Comparison of ENCODE assay signal across 11 cellular contexts in genomic region chr2:238169021-238169707, GRCh38. TPM values are rescaled to one million over a fixed set of nuclear protein-coding genes. Genes with fewer than 3 reads are reported as not detected.
DNase-seq lines count a peak whose midpoint lies in the region; ATAC-seq, FAIRE-seq and TF ChIP-seq lines count a peak whose summit lies in the region.
"Had no signal": no experiment of that assay in that cellular context is flagged by ENCODE, and none has a peak within 500 bp of the region (broad histone marks: within the 10 kb centered on the region; RNA-seq: fewer than 3 reads in every experiment).

No MANE protein-coding gene starts in this region.

- TF ChIP-seq EP300 in A549 (IDR thresholded peaks at IDR 0.05) (no peak), Ishikawa (IDR thresholded peaks at IDR 0.05; ENCODE audit: borderline replicate concordance) (no peak)

- H3K36me3 ChIP-seq in right lobe of liver, result peaks cover 0 to 29% (median 2%) of the 10 kb centered on the region in 4 donors

- WGBS in A549 (ENCODE audit: missing lambda C conversion rate), result 35% methylated on average over 5 of the region's 6 CpGs
- WGBS in right lobe of liver (ENCODE audit: insufficient coverage, low coverage, low lambda C conversion rate, missing lambda C conversion rate), result 42% methylated on average over 6 of the region's 6 CpGs

- TF ChIP-seq CTCF in A549 (IDR thresholded peaks at IDR 0.05), result no peak
- TF ChIP-seq CTCF in right lobe of liver (IDR thresholded peaks at IDR 0.05), result no peak
- no peak for TF ChIP-seq CTCF in endothelial cell (IDR thresholded peaks at IDR 0.05; ENCODE audit: unreplicated experiment)

- H3K9me3 ChIP-seq in A549, result no peaks in the 10 kb centered on the region
- H3K9me3 ChIP-seq in right lobe of liver, result no peaks in the 10 kb centered on the region
- no peaks in the 10 kb centered on the region for H3K9me3 ChIP-seq in T-helper 17 cell (ENCODE audit: control insufficient read depth, low read length, poor library complexity, severe bottlenecking)

- H3K4me2 ChIP-seq in A549, result peak overlapping the region; percentile 68

- H3K36me3 Mint-ChIP-seq in T-helper 17 cell (ENCODE audit: low read depth) (peaks cover 14% of the 10 kb centered on the region), endothelial cell (ENCODE audit: low read depth, unreplicated experiment) (peaks cover 22% of the 10 kb centered on the region)

- H3K27me3 ChIP-seq in right lobe of liver, result no peaks in the 10 kb centered on the region

- no peak for TF ChIP-seq POLR2A in A549 (IDR thresholded peaks at IDR 0.05; ENCODE audit: low read length)
- TF ChIP-seq POLR2A in right lobe of liver (IDR thresholded peaks at IDR 0.05), result no peak

- H3K9me3 Mint-ChIP-seq in endothelial cell (ENCODE audit: unreplicated experiment), result no peaks in the 10 kb centered on the region
- H3K9me3 Mint-ChIP-seq: neural crest cell had no signal

- CTCF ChIA-PET in A549 (lab: Yijun Ruan, JAX), result interaction anchor here (1.1 to 3.7 kb wide), 3 partner anchors 8 to 94 kb away, joined by 3 to 15 read pairs (median 3); no protein-coding TSS in a partner anchor

- H3K4me3 ChIP-seq in A549 (peak overlapping the region; percentile 15; the same call in 1 of the 3 replicates), right lobe of liver (no peak overlapping the region)

- H3K4me1 ChIP-seq in A549 (peaks cover 33% of the 10 kb centered on the region), right lobe of liver (peaks cover 0 to 17% (median 9%) of the 10 kb centered on the region in 4 donors)

- DNase-seq in A549 (ENCODE audit: low read depth in 1 of 2, low spot score in 1 of 2) (peak; percentile 36 to 63), caudate nucleus (lab: John Stamatoyannopoulos, UW) (no peak), right lobe of liver (peak in 1 of 3 donors; percentile 59), T-helper 17 cell (no peak), endothelial cell (ENCODE audit: low spot score) (no peak)
- DNase-seq: activated naive CD4-positive, alpha-beta T cell treated with Interleukin-2 at 50 U/mL for 16 hours; NCI-H82 had no signal

- H3K4me3 Mint-ChIP-seq in T-helper 17 cell (no peak overlapping the region), endothelial cell (ENCODE audit: unreplicated experiment) (no peak overlapping the region)
- H3K4me3 Mint-ChIP-seq: neural crest cell had no signal

- FAIRE-seq in A549 (lab: Jason Lieb, UNC), result no peak

- H3K27ac Mint-ChIP-seq in T-helper 17 cell, result no peak overlapping the region
- no peak overlapping the region for H3K27ac Mint-ChIP-seq in endothelial cell (ENCODE audit: unreplicated experiment)

- peak in 1 of 2 experiments; percentile 6; a peak in 3 of 6 replicates for ATAC-seq in A549
- ATAC-seq in right lobe of liver, result peak; percentile 48 to 63 (median 56)
- ATAC-seq in T-helper 17 cell, result no peak
- no peak for ATAC-seq in GM21717 (IDR thresholded peaks at IDR 0.05; ENCODE audit: unreplicated experiment)
- no peak for ATAC-seq in GM19467 (IDR thresholded peaks at IDR 0.05; ENCODE audit: unreplicated experiment)

- intact Hi-C loops in right lobe of liver (cut with DNase I), result no loop called here

- H3K4me1 Mint-ChIP-seq in T-helper 17 cell, result peaks cover 10% of the 10 kb centered on the region
- peaks cover 10% of the 10 kb centered on the region for H3K4me1 Mint-ChIP-seq in endothelial cell (ENCODE audit: unreplicated experiment)
- H3K4me1 Mint-ChIP-seq: neural crest cell had no signal

- H3K27me3 Mint-ChIP-seq in T-helper 17 cell (peaks cover 10% of the 10 kb centered on the region), endothelial cell (ENCODE audit: unreplicated experiment) (peaks cover 13% of the 10 kb centered on the region)

- H3K27ac ChIP-seq in A549, result peak overlapping the region; percentile 88 to 89
- H3K27ac ChIP-seq in caudate nucleus (ENCODE audit: low read depth, low read length), result peak overlapping the region; percentile 67
- peak overlapping the region; percentile 35 to 81 (median 59) for H3K27ac ChIP-seq in right lobe of liver

- TF ChIP-seq RAD21 in A549 (conservative IDR thresholded peaks at IDR 0.05 in 1 of 2, IDR thresholded peaks at IDR 0.05 in 1 of 2) (no peak), Ishikawa (IDR thresholded peaks at IDR 0.05; ENCODE audit: low read depth) (no peak)

- POLR2A ChIA-PET in A549 (lab: Yijun Ruan, JAX), result interaction anchor here (0.7 to 1.0 kb wide), 3 partner anchors 70 to 108 kb away, joined by 3 to 4 read pairs (median 3); partner anchors contain the start of genes HES6 and SCLY

TF ChIP-seq in A549, 52 proteins besides CTCF, POLR2A, EP300 and RAD21:
- TF ChIP-seq HEYL (CRISPR knock-in tag; IDR thresholded peaks at IDR 0.05) (no peak), CEBPB (IDR thresholded peaks at IDR 0.05) (0 out of 4 replicates have a peak, but pooled peaks of 1 of the 2 experiments have one; percentile 20)
- TF ChIP-seq, protein P1, sequence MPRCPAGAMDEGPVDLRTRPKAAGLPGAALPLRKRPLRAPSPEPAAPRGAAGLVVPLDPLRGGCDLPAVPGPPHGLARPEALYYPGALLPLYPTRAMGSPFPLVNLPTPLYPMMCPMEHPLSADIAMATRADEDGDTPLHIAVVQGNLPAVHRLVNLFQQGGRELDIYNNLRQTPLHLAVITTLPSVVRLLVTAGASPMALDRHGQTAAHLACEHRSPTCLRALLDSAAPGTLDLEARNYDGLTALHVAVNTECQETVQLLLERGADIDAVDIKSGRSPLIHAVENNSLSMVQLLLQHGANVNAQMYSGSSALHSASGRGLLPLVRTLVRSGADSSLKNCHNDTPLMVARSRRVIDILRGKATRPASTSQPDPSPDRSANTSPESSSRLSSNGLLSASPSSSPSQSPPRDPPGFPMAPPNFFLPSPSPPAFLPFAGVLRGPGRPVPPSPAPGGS (IDR thresholded peaks at IDR 0.05), result no peak

TF ChIP-seq in Ishikawa, 13 proteins besides CTCF, POLR2A, EP300 and RAD21:
- TF ChIP-seq EGR1 (IDR thresholded peaks at IDR 0.05), result no peak
- 0 out of 2 replicates have a peak, but pooled peaks have one; percentile 31 for TF ChIP-seq CEBPB (IDR thresholded peaks at IDR 0.05)
- TF ChIP-seq NFIC (IDR thresholded peaks at IDR 0.05), result peak; percentile 41; the same call in 1 of the 2 replicates

RNA-seq across cellular contexts. Expression of gene ERFE, which starts 10.4 kb away (rescaled TPM):
- polyA plus RNA-seq in A549 (2011; rRNA removed) (2.6 and 3.7 TPM in 2 replicates), A549 (2017; fragmentation: RNase III; extraction: RNeasy Plus Mini Kit Qiagen cat#74134 plus additional on column Dnase treatment) (2.0 to 3.6 TPM (median 2.6 TPM) in 3 replicates)
- 4.6 and 6.8 TPM in 2 replicates for polyA plus RNA-seq in A549 (2012; cell fraction: cytosol; rRNA removed)
- polyA plus RNA-seq in A549 (2012; cell fraction: nucleus; rRNA removed), result 11.7 and 15.4 TPM in 2 replicates
- 1.7 and 2.4 TPM in 2 replicates for polyA minus RNA-seq in A549 (2011; rRNA and poly(A)+ RNA removed)
- total RNA-seq in right lobe of liver (1 to 10 TPM in 1 of 6 experiments, under 1 TPM in 2, not detected in 3; 0.27 to 1.4 (median 0.31) TPM), T-helper 17 cell (not detected), endothelial cell (ENCODE audit: unreplicated experiment) (0.41 TPM)

RNA-seq across cellular contexts. Expression of gene KLHL30, which starts 30.7 kb away (rescaled TPM):
- 0.04 TPM in 1 of 2 replicates, not detected in the other for polyA plus RNA-seq in A549 (2011; rRNA removed)
- polyA plus RNA-seq in A549 (2012; cell fraction: cytosol; rRNA removed), result 0.01 TPM in 1 of 2 replicates, not detected in the other
- 0.05 and 0.07 TPM in 2 replicates for polyA plus RNA-seq in A549 (2012; cell fraction: nucleus; rRNA removed)
- polyA plus RNA-seq in A549 (2017; fragmentation: RNase III; extraction: RNeasy Plus Mini Kit Qiagen cat#74134 plus additional on column Dnase treatment), result 0.03 to 0.04 TPM (median 0.03 TPM) in 3 replicates
- polyA minus RNA-seq in A549 (2011; rRNA and poly(A)+ RNA removed), result 0.08 TPM in 1 of 2 replicates, not detected in the other
- total RNA-seq in right lobe of liver, result under 1 TPM in 4 of 6 experiments, not detected in 2; 0.04 to 0.19 (median 0.11) TPM
- total RNA-seq in T-helper 17 cell, result not detected
- not detected for total RNA-seq in endothelial cell (ENCODE audit: unreplicated experiment)

RNA-seq across cellular contexts. Expression of gene ILKAP, which starts 34.3 kb away (rescaled TPM):
- polyA plus RNA-seq in A549 (2011; rRNA removed) (27.7 and 41.4 TPM in 2 replicates), A549 (2017; fragmentation: RNase III; extraction: RNeasy Plus Mini Kit Qiagen cat#74134 plus additional on column Dnase treatment) (36.3 to 38.4 TPM (median 38.2 TPM) in 3 replicates)
- 58.4 and 63.6 TPM in 2 replicates for polyA plus RNA-seq in A549 (2012; cell fraction: cytosol; rRNA removed)
- polyA plus RNA-seq in A549 (2012; cell fraction: nucleus; rRNA removed), result 74.5 and 93.4 TPM in 2 replicates
- polyA minus RNA-seq in A549 (2011; rRNA and poly(A)+ RNA removed), result 20.1 and 20.3 TPM in 2 replicates
- total RNA-seq in right lobe of liver (10 to 100 TPM in 5 of 6 experiments, 1 to 10 TPM in 1; 9.8 to 24.3 (median 16.8) TPM), T-helper 17 cell (100 to 1,000 TPM; 114 to 123 TPM), endothelial cell (ENCODE audit: unreplicated experiment) (43.0 TPM)

Comparison
In these comparisons a context has a peak if more than half of its experiments do, and no peak if none do; other contexts are left out.
1. ATAC-seq: peak in right lobe of liver (4 of 4); none in T-helper 17 cell (single experiment), GM21717 (single experiment) and GM19467 (single experiment).
2. DNase-seq: peak in A549 (2 of 2); none in caudate nucleus (0 of 61), T-helper 17 cell (0 of 3) and endothelial cell (single experiment).
3. Peak in every context shown above with its lines, with median percentiles within 50 percentile points of each other: H3K27ac ChIP-seq.